20 cellular contexts compared by ENCODE assay signal in genomic region chr3:117483839-117484238, GRCh38.
DNase-seq lines count a peak whose midpoint lies in the region; ATAC-seq and TF ChIP-seq lines count a peak whose summit lies in the region.
"Had no signal": no experiment of that assay in that cellular context is flagged by ENCODE, and none has a peak within 500 bp of the region (broad histone marks: within the 10 kb centered on the region; RNA-seq: fewer than 3 reads in every experiment).

No MANE protein-coding gene starts in this region.

- H3K4me1 Mint-ChIP-seq in GM23338 = peaks cover 18% of the 10 kb centered on the region
- peaks cover 19% of the 10 kb centered on the region for H3K4me1 Mint-ChIP-seq in WTC11
- no peaks in the 10 kb centered on the region for H3K4me1 Mint-ChIP-seq in T-helper 2 cell treated with Interferon-gamma antibody and Interleukin-4, amounts not matched to agents 5 μg/mL and 100 μg/mL, for 36 hours (ENCODE audit: low read depth)
- H3K4me1 Mint-ChIP-seq: T-helper 17 cell had no signal

- CTCF ChIA-PET in WTC11 (lab: Charles Lee) = no interaction called here

- H3K27ac ChIP-seq in GM23338 (ENCODE audit: low read depth) (no peak overlapping the region), neutrophil (peak overlapping the region; percentile 29)
- H3K27ac ChIP-seq: GM23248, KMS-11, Peyer's patch, SJCRH30 had no signal

- H3K36me3 Mint-ChIP-seq in GM23338 (ENCODE audit: low read depth) (no peaks in the 10 kb centered on the region), WTC11 (no peaks in the 10 kb centered on the region)
- no peaks in the 10 kb centered on the region for H3K36me3 Mint-ChIP-seq in T-helper 2 cell treated with Interferon-gamma antibody and Interleukin-4, amounts not matched to agents 5 μg/mL and 100 μg/mL, for 36 hours (ENCODE audit: low read depth)

- POLR2A ChIA-PET in WTC11 (lab: Charles Lee) = no interaction called here

- H3K9me2 ChIP-seq in GM23338 (ENCODE audit: insufficient read depth) = no peaks in the 10 kb centered on the region

- no peak overlapping the region for H3K4me3 ChIP-seq in GM23338
- H3K4me3 ChIP-seq in neutrophil (ENCODE audit: low read depth in 1 of 2, low read length in 1 of 2) = no peak overlapping the region
- H3K4me3 ChIP-seq: GM23248, Peyer's patch, SJCRH30 had no signal

- H3K4me1 ChIP-seq in GM23338 (ENCODE audit: insufficient read depth) = peaks cover 5% of the 10 kb centered on the region
- peaks cover 16 to 29% of the 10 kb centered on the region in 2 experiments for H3K4me1 ChIP-seq in neutrophil (ENCODE audit: control insufficient read depth in 1 of 2, insufficient read depth in 1 of 2, low read depth in 1 of 2, low read length in 1 of 2)
- H3K4me1 ChIP-seq: Peyer's patch had no signal

- H3K4me3 Mint-ChIP-seq in GM23338 = no peak overlapping the region
- no peak overlapping the region for H3K4me3 Mint-ChIP-seq in WTC11
- H3K4me3 Mint-ChIP-seq in T-helper 2 cell treated with Interferon-gamma antibody and Interleukin-4, amounts not matched to agents 5 μg/mL and 100 μg/mL, for 36 hours = no peak overlapping the region
- H3K4me3 Mint-ChIP-seq: CD4-positive, alpha-beta T cell; T-helper 17 cell had no signal

- no peaks in the 10 kb centered on the region for H3F3A ChIP-seq in GM23338 (replicated peaks; ENCODE audit: low read depth)

- DNase-seq in GM23338 (ENCODE audit: low spot score) (no peak), Kasumi-1 (lab: John Stamatoyannopoulos, UW) (peak; percentile 3 to 5), WTC11 (ENCODE audit: low spot score) (no peak), NCI-H2107 (lab: John Stamatoyannopoulos, UW) (no peak)
- DNase-seq in T-helper 2 cell treated with Interferon-gamma antibody and Interleukin-4, amounts not matched to agents 5 μg/mL and 100 μg/mL, for 36 hours (ENCODE audit: low spot score) = no peak
- DNase-seq in activated CD4-positive, alpha-beta T cell treated with anti-CD3 and anti-CD28 coated beads, Interleukin-2, amount 50 U/mL, for 1 hour = no peak
- DNase-seq: CD4-positive, alpha-beta T cell; COR-L47; DMS79 treated with DMSO at 0.1 percent for 48 hours; GM23248; NCI-H1048; NCI-H1436; NCI-H187 treated with DMSO at 0.1 percent for 48 hours; Peyer's patch; SJCRH30; SW 1271; T-helper 17 cell had no signal

- H3K4me2 ChIP-seq in GM23338 = 0 out of 2 replicates have a peak overlapping the region, but pooled peaks have one; percentile 36
- H3K4me2 ChIP-seq: KMS-11 had no signal

- 0 out of 2 replicates have a peak overlapping the region, but pooled peaks have one; percentile 16 for H3K27ac Mint-ChIP-seq in GM23338
- peak overlapping the region; percentile 73 for H3K27ac Mint-ChIP-seq in WTC11
- no peak overlapping the region for H3K27ac Mint-ChIP-seq in T-helper 2 cell treated with Interferon-gamma antibody and Interleukin-4, amounts not matched to agents 5 μg/mL and 100 μg/mL, for 36 hours
- H3K27ac Mint-ChIP-seq: CD4-positive, alpha-beta T cell; T-helper 17 cell had no signal

- H3K36me3 ChIP-seq in GM23338 (ENCODE audit: insufficient read depth) = no peaks in the 10 kb centered on the region
- no peaks in the 10 kb centered on the region for H3K36me3 ChIP-seq in neutrophil
- H3K36me3 ChIP-seq: Peyer's patch, SJCRH30 had no signal

- H3K9me3 Mint-ChIP-seq in GM23338 = no peaks in the 10 kb centered on the region; the same call in 2 of the 3 replicates
- H3K9me3 Mint-ChIP-seq in WTC11 = no peaks in the 10 kb centered on the region
- H3K9me3 Mint-ChIP-seq in T-helper 2 cell treated with Interferon-gamma antibody and Interleukin-4, amounts not matched to agents 5 μg/mL and 100 μg/mL, for 36 hours = no peaks in the 10 kb centered on the region
- H3K9me3 Mint-ChIP-seq: CD4-positive, alpha-beta T cell had no signal

- H3K27me3 ChIP-seq in GM23338 (ENCODE audit: insufficient read depth) (no peaks in the 10 kb centered on the region), neutrophil (no peaks in the 10 kb centered on the region)
- H3K27me3 ChIP-seq: Peyer's patch, SJCRH30 had no signal

- no peak for TF ChIP-seq CTCF in GM23338 (conservative IDR thresholded peaks at IDR 0.05; ENCODE audit: low read depth in 2 of 2)
- no peak for TF ChIP-seq CTCF in WTC11 (IDR thresholded peaks at IDR 0.05)
- no peak for TF ChIP-seq CTCF in neutrophil (IDR thresholded peaks at IDR 0.05)

- no peaks in the 10 kb centered on the region for H3K79me2 ChIP-seq in GM23338 (replicated peaks; ENCODE audit: insufficient read depth)

- peaks cover 2% of the 10 kb centered on the region for H3K27me3 Mint-ChIP-seq in GM23338 (ENCODE audit: insufficient read depth, low read depth, poor library complexity)
- H3K27me3 Mint-ChIP-seq in WTC11 (ENCODE audit: low read depth) = no peaks in the 10 kb centered on the region
- no peaks in the 10 kb centered on the region for H3K27me3 Mint-ChIP-seq in T-helper 2 cell treated with Interferon-gamma antibody and Interleukin-4, amounts not matched to agents 5 μg/mL and 100 μg/mL, for 36 hours (ENCODE audit: low read depth)
- H3K27me3 Mint-ChIP-seq: CD4-positive, alpha-beta T cell; T-helper 17 cell had no signal

- H3K9me3 ChIP-seq in neutrophil = no peaks in the 10 kb centered on the region
- H3K9me3 ChIP-seq: Peyer's patch, SJCRH30 had no signal

- no peaks in the 10 kb centered on the region for H4K20me1 ChIP-seq in GM23338 (replicated peaks; ENCODE audit: insufficient read depth)

- peak overlapping the region; percentile 43 for H2AFZ ChIP-seq in GM23338
- H2AFZ ChIP-seq: GM23248 had no signal

- ATAC-seq in GM23338 = peak; percentile 44; the same call in 2 of the 3 replicates
- ATAC-seq in WTC11 = no peak
- ATAC-seq: HCT116, T-helper 17 cell had no signal

TF ChIP-seq in GM23338, 12 proteins besides CTCF, POLR2A, EP300 and RAD21:
- TF ChIP-seq JUNB (IDR thresholded peaks at IDR 0.05; ENCODE audit: unreplicated experiment) (no peak), REST (IDR thresholded peaks at IDR 0.05; ENCODE audit: unreplicated experiment) (no peak), EZH2phosphoT487 (IDR thresholded peaks at IDR 0.05; ENCODE audit: unreplicated experiment) (no peak), NANOG (IDR thresholded peaks at IDR 0.05; ENCODE audit: borderline replicate concordance) (no peak), STAT1 (IDR thresholded peaks at IDR 0.05; ENCODE audit: unreplicated experiment) (no peak), POLR2AphosphoS5 (IDR thresholded peaks at IDR 0.05; ENCODE audit: low read depth) (no peak), CREB1 (CRISPR knock-in tag; IDR thresholded peaks at IDR 0.05; ENCODE audit: low read depth) (no peak)

TF ChIP-seq in WTC11, 78 proteins besides CTCF, POLR2A, EP300 and RAD21:
- no peak for TF ChIP-seq ESRRA (CRISPR knock-in tag; IDR thresholded peaks at IDR 0.05; ENCODE audit: borderline replicate concordance)
- TF ChIP-seq AFF4 (CRISPR knock-in tag; IDR thresholded peaks at IDR 0.05; ENCODE audit: borderline replicate concordance) = no peak
TF ChIP-seq in WTC11: peak in this region for 0.

Comparison
In these comparisons a context has a peak if more than half of its experiments do, and no peak if none do; other contexts are left out.
1. DNase-seq: peak in Kasumi-1 (2 of 2); none in GM23338 (single experiment), WTC11 (single experiment), T-helper 2 cell treated with Interferon-gamma antibody and Interleukin-4, amounts not matched to agents 5 μg/mL and 100 μg/mL, for 36 hours (single experiment), NCI-H2107 (single experiment) and activated CD4-positive, alpha-beta T cell treated with anti-CD3 and anti-CD28 coated beads, Interleukin-2, amount 50 U/mL, for 1 hour (single experiment).